Comparison of ENCODE assay signal across 31 cellular contexts in genomic region chr11:109051200-109051599, GRCh38.
"Had no signal": no experiment of that assay in that cellular context is flagged by ENCODE, and none has a peak within 500 bp of the region (broad histone marks: within the 10 kb centered on the region; RNA-seq: fewer than 3 reads in every experiment).

No MANE protein-coding gene starts in this region.

- H3K9me3 ChIP-seq: MG63, SJCRH30, SK-N-SH had no signal

- ATAC-seq: K562, Panc1, Right ventricle myocardium inferior had no signal

- FAIRE-seq: K562, RCC 7860 had no signal

- H3K27me3 ChIP-seq: MG63, SJCRH30 had no signal

- DNase-seq: Kasumi-1, KG1, MG63, NCI-H1048, NCI-H1092 treated with DMSO at 0.1 percent for 48 hours, NCI-H1105 treated with DMSO at 0.1 percent for 48 hours, NCI-H1436, NCI-H146, NCI-H1694, NCI-H187, NCI-H1930, NCI-H2029 treated with DMSO at 0.1 percent for 48 hours, NCI-H2171 treated with DMSO at 0.1 percent for 48 hours, NCI-H2227 treated with DMSO at 0.1 percent for 48 hours, NCI-H345, NCI-H446, NCI-H510A treated with DMSO at 0.1 percent for 48 hours, NCI-H524 treated with DMSO at 0.1 percent for 48 hours, NCI-H69, NCI-H748 treated with DMSO at 0.1 percent for 48 hours, PC-9, SHP77, SIG-M5, SJCRH30, SK-N-SH, SW 1271 had no signal

- H3K4me1 ChIP-seq: SJCRH30 had no signal

- H3K4me3 ChIP-seq: K562, MG63, PC-9, SJCRH30 had no signal

- H3K27ac ChIP-seq: PC-9, RWPE1, SJCRH30 had no signal

- H3K36me3 ChIP-seq: MG63, SJCRH30 had no signal
